16 cellular contexts compared by ENCODE assay signal in genomic region chr7:12554421-12554820, GRCh38. TPM values are rescaled to one million over a fixed set of nuclear protein-coding genes. Genes with fewer than 3 reads are reported as not detected.
DNase-seq lines count a peak whose midpoint lies in the region; ATAC-seq and FAIRE-seq lines count a peak whose summit lies in the region.
"Had no signal": no experiment of that assay in that cellular context is flagged by ENCODE, and none has a peak within 500 bp of the region (broad histone marks: within the 10 kb centered on the region; RNA-seq: fewer than 3 reads in every experiment).

No MANE protein-coding gene starts in this region.

- no peak for ATAC-seq in GM18867 (IDR thresholded peaks at IDR 0.05; ENCODE audit: unreplicated experiment)
- ATAC-seq: GM23338, HepG2 had no signal

- peak; percentile 66 for FAIRE-seq in frontal cortex (lab: Jason Lieb, UNC)
- FAIRE-seq: D721Med, HepG2 had no signal

- in situ Hi-C loops in ACHN (cut with HindIII; ENCODE audit: low pct_ligation_motif_present, low pct_unique_long_range_greater_than_20kb, low sequenced_read_pairs), result no loop called here

- peak; percentile 69 for DNase-seq in ACHN
- peak; percentile 51 for DNase-seq in HT-29 (ENCODE audit: low spot score)
- DNase-seq in frontal cortex (ENCODE audit: low spot score in 2 of 2), result no peak
- peak; percentile 38 for DNase-seq in kidney tubule cell (ENCODE audit: low spot score)
- DNase-seq in activated naive CD4-positive, alpha-beta T cell treated with anti-CD3 and anti-CD28 coated beads, Interleukin-2, amount 50 U/mL, for 16 hours, result no peak
- no peak for DNase-seq in NCI-H226
- DNase-seq in retina, result no peak
- DNase-seq: C1 segment of cervical spinal cord; CD4-positive, alpha-beta T cell; DMS153; H7 had no signal

RNA-seq across cellular contexts. Expression of gene SCIN, which starts 16.1 kb away (rescaled TPM):
- total RNA-seq in HT-29 (2014; rRNA removed; shearing (Covaris generic)), result 0.76 and 1.5 TPM in 2 replicates
- 1.6 TPM for total RNA-seq in frontal cortex
- total RNA-seq: A172, H7, HepG2 had no signal

Comparison
In these comparisons a context has a peak if more than half of its experiments do, and no peak if none do; other contexts are left out.
1. DNase-seq: peak in ACHN (single experiment), HT-29 (single experiment) and kidney tubule cell (single experiment); none in frontal cortex (0 of 2), activated naive CD4-positive, alpha-beta T cell treated with anti-CD3 and anti-CD28 coated beads, Interleukin-2, amount 50 U/mL, for 16 hours (single experiment), NCI-H226 (single experiment) and retina (single experiment).